In the genomic region with DNA sequence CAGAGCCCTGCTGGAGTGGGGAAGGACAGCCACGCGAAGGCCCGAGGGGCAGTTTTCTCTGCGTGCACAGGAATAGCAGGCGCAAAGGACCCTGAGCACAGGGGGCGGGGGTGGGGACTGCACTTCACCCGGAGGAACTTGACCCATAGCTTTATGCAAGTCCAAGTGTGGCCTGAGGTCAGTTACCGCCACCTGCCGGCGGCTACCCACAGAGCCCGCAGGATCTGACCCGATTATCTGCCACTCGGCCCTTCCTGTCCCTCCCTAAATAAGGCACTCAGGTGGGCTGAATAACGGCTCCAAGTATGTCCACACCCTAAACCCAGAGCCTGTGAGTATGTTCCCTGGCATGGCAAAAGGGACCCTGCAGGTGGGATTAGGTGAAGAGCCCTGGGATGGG, we compare ENCODE assay signal across 9 cellular contexts.
DNase-seq lines count a peak whose midpoint lies in the region; ATAC-seq, FAIRE-seq and TF ChIP-seq lines count a peak whose summit lies in the region.
"Had no signal": no experiment of that assay in that cellular context is flagged by ENCODE, and none has a peak within 500 bp of the region (broad histone marks: within the 10 kb centered on the region; RNA-seq: fewer than 3 reads in every experiment).

No MANE protein-coding gene starts in this region.

- DNase-seq in GM12892 (ENCODE audit: insufficient read length) (peak; percentile 50), NT2/D1 (ENCODE audit: low read depth, low spot score) (peak; percentile 47), germinal center (ENCODE audit: low spot score) (peak; percentile 26), osteoblast (ENCODE audit: insufficient read length, low spot score, missing footprints) (peak; percentile 76), H54 (ENCODE audit: insufficient read length, low spot score) (no peak), NCI-H146 (lab: John Stamatoyannopoulos, UW) (no peak)
- no peak for DNase-seq in activated CD4-positive, alpha-beta T cell treated with anti-CD3 and anti-CD28 coated beads for 4 hours
- DNase-seq: NCI-H2081 had no signal

- H3K9me3 ChIP-seq in NT2/D1 (ENCODE audit: insufficient read depth, low read length), result peaks cover 14% of the 10 kb centered on the region; the same call in 1 of the 2 replicates
- no peaks in the 10 kb centered on the region for H3K9me3 ChIP-seq in osteoblast (ENCODE audit: low read depth, low read length)

- H3K27ac ChIP-seq in osteoblast (ENCODE audit: low read depth, low read length), result no peak overlapping the region

- H3K36me3 ChIP-seq in NT2/D1 (ENCODE audit: insufficient read depth, insufficient read length, low read length), result no peaks in the 10 kb centered on the region
- no peaks in the 10 kb centered on the region for H3K36me3 ChIP-seq in osteoblast (ENCODE audit: insufficient read depth, low read length)

- H3K4me3 ChIP-seq in NT2/D1 (ENCODE audit: insufficient read length, low read depth) (no peak overlapping the region), osteoblast (ENCODE audit: insufficient read depth, low read length) (no peak overlapping the region)

- no peak overlapping the region for H2AFZ ChIP-seq in osteoblast (ENCODE audit: low read length)

- H3K79me2 ChIP-seq in osteoblast (ENCODE audit: insufficient read depth, low read length), result no peaks in the 10 kb centered on the region

- H3K4me2 ChIP-seq in osteoblast (ENCODE audit: insufficient read depth, low read length), result no peak overlapping the region

- FAIRE-seq in GM12892 (lab: Jason Lieb, UNC) (no peak), H54 (lab: Jason Lieb, UNC) (no peak)

- no peak for ATAC-seq in HG03571 (IDR thresholded peaks at IDR 0.05; ENCODE audit: unreplicated experiment)

- peak; percentile 13 for TF ChIP-seq CTCF in osteoblast (IDR thresholded peaks at IDR 0.05; ENCODE audit: extremely low read depth, low read depth, low read length)

- no peaks in the 10 kb centered on the region for H4K20me1 ChIP-seq in osteoblast (ENCODE audit: insufficient read depth, low read length)

- TF ChIP-seq POLR2A in GM12892 (IDR thresholded peaks at IDR 0.05; ENCODE audit: low read depth, low read length) (no peak), H54 (IDR thresholded peaks at IDR 0.05; ENCODE audit: low read depth, low read length) (no peak)

- H3K4me1 ChIP-seq in NT2/D1 (ENCODE audit: insufficient read depth, insufficient read length), result peaks cover 5% of the 10 kb centered on the region
- H3K4me1 ChIP-seq in osteoblast (ENCODE audit: insufficient read depth, low read length), result no peaks in the 10 kb centered on the region

- no peak overlapping the region for H3K9ac ChIP-seq in NT2/D1 (ENCODE audit: insufficient read length, low read depth)

- H3K27me3 ChIP-seq in NT2/D1 (ENCODE audit: insufficient read depth, insufficient read length), result peaks cover 7% of the 10 kb centered on the region
- peaks cover 3% of the 10 kb centered on the region for H3K27me3 ChIP-seq in osteoblast (ENCODE audit: insufficient read depth, low read length)

Comparison
In these comparisons a context has a peak if more than half of its experiments do, and no peak if none do; other contexts are left out.
1. DNase-seq: peak in GM12892 (single experiment), NT2/D1 (single experiment), germinal center (single experiment) and osteoblast (single experiment); none in H54 (single experiment), activated CD4-positive, alpha-beta T cell treated with anti-CD3 and anti-CD28 coated beads for 4 hours (0 of 2) and NCI-H146 (single experiment).